17 cellular contexts compared by ENCODE assay signal in the genomic region with DNA sequence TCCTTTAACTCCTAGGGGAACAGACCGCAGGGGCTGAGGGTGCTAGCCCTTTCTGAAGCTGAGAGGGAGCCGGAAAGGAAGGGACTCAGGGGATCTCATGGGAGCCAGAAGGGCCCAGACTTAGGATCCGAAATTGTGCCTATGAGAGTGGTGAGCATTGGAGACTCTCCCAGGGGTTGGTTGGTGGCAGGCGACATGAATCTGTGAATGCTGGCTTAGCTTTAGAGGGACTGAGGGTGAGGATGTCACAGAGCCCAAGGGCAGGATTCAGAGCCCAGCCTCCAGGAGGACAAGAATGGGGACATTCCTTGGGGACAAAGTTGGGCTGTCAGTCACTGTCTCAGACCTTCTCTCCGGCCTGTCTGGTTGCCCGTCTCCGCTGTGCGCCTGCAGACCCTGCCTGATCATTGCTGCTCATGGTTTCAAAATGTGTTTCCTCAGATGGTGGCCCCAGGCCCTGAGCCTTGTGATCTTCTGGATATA. TPM values are rescaled to one million over a fixed set of nuclear protein-coding genes. Genes with fewer than 3 reads are reported as not detected.
DNase-seq lines count a peak whose midpoint lies in the region; ATAC-seq lines count a peak whose summit lies in the region.
"Had no signal": no experiment of that assay in that cellular context is flagged by ENCODE, and none has a peak within 500 bp of the region (broad histone marks: within the 10 kb centered on the region; RNA-seq: fewer than 3 reads in every experiment).

No MANE protein-coding gene starts in this region.

- DNase-seq in right cardiac atrium (no peak), left ventricle myocardium superior (no peak), NCI-H2107 (lab: John Stamatoyannopoulos, UW) (no peak)
- no peak for DNase-seq in stimulated activated CD8-positive, alpha-beta memory T cell treated with anti-CD3 and anti-CD28 coated beads, Interleukin-4, amount 100 ng/mL, for 48 hours
- DNase-seq: activated CD4-positive, alpha-beta T cell treated with anti-CD3 and anti-CD28 coated beads, Interleukin-2, amount 10 ng/mL, durations not matched to agents 7 days and 5 days; activated T-cell treated with anti-CD3 and anti-CD28 coated beads, Interleukin-2, amount 50 U/mL, for 48 hours; NCI-H2171; SIG-M5; stimulated activated CD4-positive, alpha-beta T cell treated with anti-CD3 and anti-CD28 coated beads, Interleukin-12 subunit alpha, Interleukin-12 subunit beta, amount 100 ng/mL, for 4 hours; T1000 had no signal

- H3K4me1 ChIP-seq in right cardiac atrium (ENCODE audit: control insufficient read depth, insufficient read depth, low read length) (peaks cover 28% of the 10 kb centered on the region), skeletal muscle tissue (ENCODE audit: control insufficient read depth in 3 of 3, insufficient read depth in 3 of 3, low read length in 3 of 3) (peaks cover 46 to 55% (median 52%) of the 10 kb centered on the region in 3 donors)

- WGBS in right cardiac atrium = 80% methylated on average over 8 of the region's 8 CpGs

- H3K27ac ChIP-seq in right cardiac atrium (ENCODE audit: low read length) (peak overlapping the region; percentile 92), layer of hippocampus (ENCODE audit: low read depth, low read length) (peak overlapping the region; percentile 90), skeletal muscle tissue (ENCODE audit: low read depth, low read length) (peak overlapping the region; percentile 58)
- H3K27ac ChIP-seq: hepatocyte had no signal

- no peaks in the 10 kb centered on the region for H3K36me3 ChIP-seq in skeletal muscle tissue (ENCODE audit: control insufficient read depth in 3 of 3, insufficient read depth in 3 of 3, low read length in 3 of 3)

- H3K4me3 ChIP-seq in right cardiac atrium (ENCODE audit: low read length) (no peak overlapping the region), skeletal muscle tissue (ENCODE audit: low read length in 3 of 3) (peak overlapping the region in 1 of 3 donors; percentile 35)
- H3K4me3 ChIP-seq: hepatocyte had no signal

- H3K9ac ChIP-seq in skeletal muscle tissue (ENCODE audit: low read depth in 1 of 3, low read length in 3 of 3) = peak overlapping the region in 2 of 3 donors; percentile 16 to 30

- ATAC-seq in right cardiac atrium (no peak), left ventricle myocardium superior (no peak), GM21360 (IDR thresholded peaks at IDR 0.05; ENCODE audit: unreplicated experiment) (no peak), HG03039 (IDR thresholded peaks at IDR 0.05; ENCODE audit: unreplicated experiment) (no peak)

- H3K9me3 ChIP-seq in right cardiac atrium (ENCODE audit: control insufficient read depth, low read length) (no peaks in the 10 kb centered on the region), skeletal muscle tissue (ENCODE audit: control insufficient read depth in 3 of 3, low read length in 3 of 3) (no peaks in the 10 kb centered on the region)

- intact Hi-C loops in right cardiac atrium (cut with DNase I) (no loop called here), left ventricle myocardium superior (cut with micrococcal nuclease) (no loop called here)

- H3K27me3 ChIP-seq in right cardiac atrium (ENCODE audit: control insufficient read depth, insufficient read depth) (no peaks in the 10 kb centered on the region), layer of hippocampus (ENCODE audit: control insufficient read depth, insufficient read depth, low read length) (no peaks in the 10 kb centered on the region), skeletal muscle tissue (ENCODE audit: control insufficient read depth in 3 of 3, insufficient read depth in 3 of 3, low read length in 3 of 3) (no peaks in the 10 kb centered on the region)
- H3K27me3 ChIP-seq: hepatocyte had no signal

RNA-seq across cellular contexts. Expression of a gene that starts 17.5 kb away (rescaled TPM):
- total RNA-seq in right cardiac atrium (1 to 10 TPM in 3 of 4 donors, not detected in 1; 1.4 to 2.3 (median 2.1) TPM), left ventricle myocardium superior (2.3 TPM), skeletal muscle tissue (not detected)
- 2.6 TPM for polyA plus RNA-seq in right cardiac atrium
- total RNA-seq: H4, hepatocyte had no signal
- polyA plus RNA-seq: AG04450, hepatocyte had no signal

RNA-seq across cellular contexts. Expression of a gene that starts 42.2 kb away (rescaled TPM):
- total RNA-seq in right cardiac atrium = 10 to 100 TPM; 35.7 to 55.5 (median 45.7) TPM
- polyA plus RNA-seq in right cardiac atrium = 57.8 TPM
- 29.6 TPM for total RNA-seq in left ventricle myocardium superior
- 8.4 TPM for total RNA-seq in skeletal muscle tissue

RNA-seq across cellular contexts. Expression of a gene that starts 43.6 kb away (rescaled TPM):
- 1 to 10 TPM in 1 of 4 donors, under 1 TPM in 1, not detected in 2; 0.60 to 3.1 TPM for total RNA-seq in right cardiac atrium
- not detected for polyA plus RNA-seq in right cardiac atrium
- total RNA-seq in left ventricle myocardium superior = 0.50 TPM
- not detected for total RNA-seq in skeletal muscle tissue
- total RNA-seq: activated CD4-positive, alpha-beta T cell treated with anti-CD3 and anti-CD28 coated beads, Interleukin-2, amount 10 ng/mL, durations not matched to agents 7 days and 5 days; H4 had no signal
- polyA plus RNA-seq: AG04450 had no signal
